ENCODE assay signal across 21 cellular contexts in the genomic region with DNA sequence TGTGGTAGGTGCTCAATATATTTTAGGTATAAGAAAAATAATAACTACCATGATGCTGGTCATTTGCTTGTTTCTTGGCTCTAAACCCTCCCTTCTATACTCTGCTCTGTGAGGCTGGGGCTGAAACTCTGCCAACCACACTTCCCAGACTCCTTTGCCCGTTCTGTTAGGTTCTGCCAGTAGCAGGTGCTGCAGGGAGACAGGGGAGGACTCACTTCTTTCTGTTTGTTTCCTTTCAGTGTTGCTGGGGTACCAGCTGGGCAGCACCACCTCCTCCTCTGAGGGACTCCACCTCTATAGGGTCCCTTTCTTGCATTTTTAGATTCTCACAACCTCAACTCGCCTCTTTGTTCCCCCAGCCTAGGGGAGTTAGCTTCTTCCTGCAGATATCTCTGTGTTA. TPM values are rescaled to one million over a fixed set of nuclear protein-coding genes. Genes with fewer than 3 reads are reported as not detected.
DNase-seq lines count a peak whose midpoint lies in the region; ATAC-seq and TF ChIP-seq lines count a peak whose summit lies in the region.
"Had no signal": no experiment of that assay in that cellular context is flagged by ENCODE, and none has a peak within 500 bp of the region (broad histone marks: within the 10 kb centered on the region; RNA-seq: fewer than 3 reads in every experiment).

No MANE protein-coding gene starts in this region.

- H3K9me3 Mint-ChIP-seq in activated naive CD4-positive, alpha-beta T cell treated with anti-CD3 and anti-CD28 coated beads, Interleukin-2, amount 10 ng/mL, durations not matched to agents 7 days and 5 days, result no peaks in the 10 kb centered on the region
- no peaks in the 10 kb centered on the region for H3K9me3 Mint-ChIP-seq in activated T-helper 17 cell treated with anti-CD3 and anti-CD28 coated beads, Interleukin-2, amount 50 U/mL, for 72 hours
- no peaks in the 10 kb centered on the region for H3K9me3 Mint-ChIP-seq in Caco-2 (ENCODE audit: unreplicated experiment)
- H3K9me3 Mint-ChIP-seq in stimulated activated memory B cell treated with anti-CD40 and anti-IgM and Interleukin-4, amounts not matched to agents 10 μg/mL and 1 μg/mL and 100 μg/mL, for 72 hours, result no peaks in the 10 kb centered on the region

- peaks cover 34% of the 10 kb centered on the region for H3K4me1 Mint-ChIP-seq in activated naive CD4-positive, alpha-beta T cell treated with anti-CD3 and anti-CD28 coated beads, Interleukin-2, amount 10 ng/mL, durations not matched to agents 7 days and 5 days
- H3K4me1 Mint-ChIP-seq in activated T-helper 17 cell treated with anti-CD3 and anti-CD28 coated beads, Interleukin-2, amount 50 U/mL, for 72 hours, result peaks cover 27% of the 10 kb centered on the region
- no peaks in the 10 kb centered on the region for H3K4me1 Mint-ChIP-seq in Caco-2 (ENCODE audit: low read depth, unreplicated experiment)
- peaks cover 11% of the 10 kb centered on the region for H3K4me1 Mint-ChIP-seq in stimulated activated memory B cell treated with anti-CD40 and anti-IgM and Interleukin-4, amounts not matched to agents 10 μg/mL and 1 μg/mL and 100 μg/mL, for 72 hours

- peak; percentile 7 for ATAC-seq in activated T-helper 17 cell treated with anti-CD3 and anti-CD28 coated beads, Interleukin-2, amount 50 U/mL, for 72 hours (replicated peaks)
- peak; percentile 45 for ATAC-seq in stimulated activated naive CD8-positive, alpha-beta T cell treated with anti-CD3 and anti-CD28 coated beads, Interleukin-15, Interleukin-2, amounts not matched to agents 100 U/mL and 50 U/mL, for 24 hours
- ATAC-seq in stimulated activated memory B cell treated with anti-CD40 and anti-IgM and Interleukin-4, amounts not matched to agents 10 μg/mL and 1 μg/mL and 100 μg/mL, for 72 hours, result no peak

- peaks cover 82% of the 10 kb centered on the region for H3K27me3 Mint-ChIP-seq in activated naive CD4-positive, alpha-beta T cell treated with anti-CD3 and anti-CD28 coated beads, Interleukin-2, amount 10 ng/mL, durations not matched to agents 7 days and 5 days
- H3K27me3 Mint-ChIP-seq in activated T-helper 17 cell treated with anti-CD3 and anti-CD28 coated beads, Interleukin-2, amount 50 U/mL, for 72 hours, result peaks cover 11% of the 10 kb centered on the region
- H3K27me3 Mint-ChIP-seq in Caco-2 (ENCODE audit: insufficient read depth, unreplicated experiment), result peaks cover 34% of the 10 kb centered on the region
- peaks cover 80% of the 10 kb centered on the region for H3K27me3 Mint-ChIP-seq in stimulated activated memory B cell treated with anti-CD40 and anti-IgM and Interleukin-4, amounts not matched to agents 10 μg/mL and 1 μg/mL and 100 μg/mL, for 72 hours

- H3K4me1 ChIP-seq in Caco-2, result no peaks in the 10 kb centered on the region
- H3K4me1 ChIP-seq: sigmoid colon had no signal

- H3K4me3 ChIP-seq in Caco-2 (ENCODE audit: low read depth, low read length), result no peak overlapping the region
- H3K4me3 ChIP-seq: sigmoid colon, thoracic aorta had no signal

- POLR2A ChIA-PET in Caco-2 (lab: Charles Lee), result no interaction called here

- CTCF ChIA-PET in activated naive CD4-positive, alpha-beta T cell treated with anti-CD3 and anti-CD28 coated beads, Interleukin-2, amount 10 ng/mL, durations not matched to agents 7 days and 5 days (lab: Charles Lee), result interaction anchor here (0.7 to 6.6 kb wide), 12 partner anchors 12 to 455 kb away, joined by 3 to 191 read pairs (median 4); partner anchors contain the start of genes INSRR and NTRK1
- CTCF ChIA-PET in Caco-2 (lab: Charles Lee), result interaction anchor here (1.2 to 1.4 kb wide), 2 partner anchors 20 to 57 kb away, joined by 3 read pairs; no protein-coding TSS in a partner anchor

- no peaks in the 10 kb centered on the region for H3K36me3 ChIP-seq in Caco-2 (ENCODE audit: control insufficient read depth, insufficient read depth, low read length)
- H3K36me3 ChIP-seq: sigmoid colon, thoracic aorta had no signal

- no peaks in the 10 kb centered on the region; the same call in 1 of the 2 replicates for H3K27me3 ChIP-seq in Caco-2 (replicated peaks; ENCODE audit: control insufficient read depth, insufficient read depth, low read length)

- no peak overlapping the region for H3K27ac Mint-ChIP-seq in activated naive CD4-positive, alpha-beta T cell treated with anti-CD3 and anti-CD28 coated beads, Interleukin-2, amount 10 ng/mL, durations not matched to agents 7 days and 5 days
- peak overlapping the region; percentile 40 for H3K27ac Mint-ChIP-seq in activated T-helper 17 cell treated with anti-CD3 and anti-CD28 coated beads, Interleukin-2, amount 50 U/mL, for 72 hours
- H3K27ac Mint-ChIP-seq in Caco-2 (ENCODE audit: unreplicated experiment), result no peak overlapping the region
- H3K27ac Mint-ChIP-seq in stimulated activated memory B cell treated with anti-CD40 and anti-IgM and Interleukin-4, amounts not matched to agents 10 μg/mL and 1 μg/mL and 100 μg/mL, for 72 hours, result no peak overlapping the region

- intact Hi-C loops in Caco-2 (cut with micrococcal nuclease; ENCODE audit: unreplicated experiment), result no loop called here

- no TSS peak for BruUV-seq in Caco-2 (replicated peaks; lab: Mats Ljungman, UMichigan)

- no peak overlapping the region for H3K4me3 Mint-ChIP-seq in activated naive CD4-positive, alpha-beta T cell treated with anti-CD3 and anti-CD28 coated beads, Interleukin-2, amount 10 ng/mL, durations not matched to agents 7 days and 5 days
- H3K4me3 Mint-ChIP-seq in activated T-helper 17 cell treated with anti-CD3 and anti-CD28 coated beads, Interleukin-2, amount 50 U/mL, for 72 hours, result no peak overlapping the region
- no peak overlapping the region for H3K4me3 Mint-ChIP-seq in Caco-2 (ENCODE audit: unreplicated experiment)
- H3K4me3 Mint-ChIP-seq in stimulated activated memory B cell treated with anti-CD40 and anti-IgM and Interleukin-4, amounts not matched to agents 10 μg/mL and 1 μg/mL and 100 μg/mL, for 72 hours, result no peak overlapping the region

- TF ChIP-seq CTCF in Caco-2 (IDR thresholded peaks at IDR 0.05; ENCODE audit: insufficient read depth in 1 of 2, low read depth in 1 of 2, low read length in 1 of 2, severe bottlenecking in 1 of 2, unreplicated experiment in 1 of 2), result no peak

- peak; percentile 37 for DNase-seq in activated naive CD4-positive, alpha-beta T cell treated with anti-CD3 and anti-CD28 coated beads, Interleukin-2, amount 10 ng/mL, durations not matched to agents 7 days and 5 days
- no peak for DNase-seq in activated naive CD4-positive, alpha-beta T cell (lab: John Stamatoyannopoulos, UW)
- DNase-seq in NAMALWA (ENCODE audit: low spot score), result peak; percentile 47
- no peak for DNase-seq in stimulated activated naive CD8-positive, alpha-beta T cell treated with anti-CD3 and anti-CD28 coated beads, Interleukin-15, Interleukin-2, amounts not matched to agents 100 U/mL and 50 U/mL, for 24 hours
- DNase-seq in Caco-2, result no peak
- DNase-seq in COR-L47 (lab: John Stamatoyannopoulos, UW), result no peak
- DNase-seq: activated CD8-positive, alpha-beta memory T cell treated with anti-CD3 and anti-CD28 coated beads, Interleukin-2, amount 50 U/mL, for 48 hours; AML-193; caudate nucleus; DMS 273 treated with DMSO at 0.1 percent for 48 hours; effector CD4-positive, alpha-beta T cell; NCI-H1694 treated with DMSO at 0.1 percent for 48 hours; NCI-H526; occipital lobe; sigmoid colon; stimulated activated CD4-positive, alpha-beta T cell treated with anti-CD3 and anti-CD28 coated beads, Interleukin-2, amount 100 ng/mL, for 24 hours had no signal

- no peaks in the 10 kb centered on the region for H3K9me3 ChIP-seq in Caco-2
- H3K9me3 ChIP-seq: sigmoid colon, thoracic aorta had no signal

- no peaks in the 10 kb centered on the region for H3K36me3 Mint-ChIP-seq in activated naive CD4-positive, alpha-beta T cell treated with anti-CD3 and anti-CD28 coated beads, Interleukin-2, amount 10 ng/mL, durations not matched to agents 7 days and 5 days
- no peaks in the 10 kb centered on the region for H3K36me3 Mint-ChIP-seq in activated T-helper 17 cell treated with anti-CD3 and anti-CD28 coated beads, Interleukin-2, amount 50 U/mL, for 72 hours (ENCODE audit: low read depth)
- H3K36me3 Mint-ChIP-seq in Caco-2 (ENCODE audit: insufficient read depth, unreplicated experiment), result peaks cover 4% of the 10 kb centered on the region
- H3K36me3 Mint-ChIP-seq in stimulated activated memory B cell treated with anti-CD40 and anti-IgM and Interleukin-4, amounts not matched to agents 10 μg/mL and 1 μg/mL and 100 μg/mL, for 72 hours, result no peaks in the 10 kb centered on the region

RNA-seq across cellular contexts. Expression of gene SH2D2A, which starts 16.9 kb away (rescaled TPM):
- total RNA-seq in activated T-helper 17 cell treated with anti-CD3 and anti-CD28 coated beads, Interleukin-2, amount 50 U/mL, for 72 hours, result 100 to 1,000 TPM; 173 to 257 TPM
- 5.5 and 6.5 TPM in 2 replicates for total RNA-seq in Caco-2 (2022)
- total RNA-seq: occipital lobe had no signal

RNA-seq across cellular contexts. Expression of gene INSRR, which starts 25.3 kb away (rescaled TPM):
- total RNA-seq in activated T-helper 17 cell treated with anti-CD3 and anti-CD28 coated beads, Interleukin-2, amount 50 U/mL, for 72 hours, result under 1 TPM; 0.04 to 0.66 TPM
- total RNA-seq in Caco-2 (2022), result not detected in 2 replicates
- total RNA-seq: kidney epithelial cell, mononuclear cell, sigmoid colon, thoracic aorta had no signal

RNA-seq across cellular contexts. Expression of gene NTRK1, which starts 27.1 kb away (rescaled TPM):
- total RNA-seq in activated T-helper 17 cell treated with anti-CD3 and anti-CD28 coated beads, Interleukin-2, amount 50 U/mL, for 72 hours, result 10 to 100 TPM in 1 of 2 donors, 1 to 10 TPM in 1; 2.5 to 13.3 TPM
- not detected in 2 replicates for total RNA-seq in Caco-2 (2022)
- total RNA-seq: kidney epithelial cell, occipital lobe had no signal

RNA-seq across cellular contexts. Expression of gene PEAR1, which starts 59.9 kb away (rescaled TPM):
- not detected for total RNA-seq in activated T-helper 17 cell treated with anti-CD3 and anti-CD28 coated beads, Interleukin-2, amount 50 U/mL, for 72 hours
- total RNA-seq in Caco-2 (2022), result 0.18 and 0.39 TPM in 2 replicates

Comparison
In these comparisons a context has a peak if more than half of its experiments do, and no peak if none do; other contexts are left out.
1. DNase-seq: peak in activated naive CD4-positive, alpha-beta T cell treated with anti-CD3 and anti-CD28 coated beads, Interleukin-2, amount 10 ng/mL, durations not matched to agents 7 days and 5 days (single experiment) and NAMALWA (single experiment); none in activated naive CD4-positive, alpha-beta T cell (0 of 4), stimulated activated naive CD8-positive, alpha-beta T cell treated with anti-CD3 and anti-CD28 coated beads, Interleukin-15, Interleukin-2, amounts not matched to agents 100 U/mL and 50 U/mL, for 24 hours (single experiment), Caco-2 (0 of 2) and COR-L47 (single experiment).
2. RNA of gene SH2D2A, which starts 16.9 kb away (total RNA-seq): 173 to 257 TPM in activated T-helper 17 cell treated with anti-CD3 and anti-CD28 coated beads, Interleukin-2, amount 50 U/mL, for 72 hours; 5.5 to 6.5 TPM in Caco-2; every median in the first group is over 10 times any median in the second.